ENCODE assay signal across 1 cellular context in the genomic region with DNA sequence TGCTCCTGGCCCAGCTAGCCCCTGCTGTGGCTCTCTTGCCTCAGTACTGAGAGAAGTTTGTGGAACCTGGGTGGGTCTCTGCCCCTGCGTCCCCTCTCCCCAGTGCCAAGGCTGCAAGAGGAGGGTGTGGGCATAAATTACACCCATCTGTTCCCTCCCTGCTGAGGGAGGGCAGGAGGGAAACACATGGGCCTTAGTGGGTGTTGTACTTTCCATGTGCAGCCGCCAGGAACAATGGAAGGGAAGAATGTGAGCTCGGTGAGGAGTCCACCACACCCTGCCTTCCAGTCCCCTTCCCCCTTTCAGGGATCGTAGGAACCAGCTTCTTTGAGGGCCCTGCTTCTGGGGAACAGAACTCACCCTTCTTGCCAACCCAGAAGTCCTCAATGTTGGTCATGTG.
TF ChIP-seq lines count a peak whose summit lies in the region.

No MANE protein-coding gene starts in this region.

TF ChIP-seq in H1, 55 proteins besides CTCF, POLR2A, EP300 and RAD21:
- TF ChIP-seq TCF12 (IDR thresholded peaks at IDR 0.05; ENCODE audit: low read depth, low read length) (no peak), RBBP5 (IDR thresholded peaks at IDR 0.05; ENCODE audit: borderline replicate concordance, low read depth, low read length) (no peak), SIRT6 (IDR thresholded peaks at IDR 0.05; ENCODE audit: low read length) (no peak)
- TF ChIP-seq, protein P1, sequence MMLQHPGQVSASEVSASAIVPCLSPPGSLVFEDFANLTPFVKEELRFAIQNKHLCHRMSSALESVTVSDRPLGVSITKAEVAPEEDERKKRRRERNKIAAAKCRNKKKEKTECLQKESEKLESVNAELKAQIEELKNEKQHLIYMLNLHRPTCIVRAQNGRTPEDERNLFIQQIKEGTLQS (IDR thresholded peaks at IDR 0.05; ENCODE audit: insufficient read depth, low read depth, low read length): no peak
